Comparison of ENCODE assay signal across 9 cellular contexts in genomic region chr6:117270121-117270959, GRCh38. TPM values are rescaled to one million over a fixed set of nuclear protein-coding genes. Genes with fewer than 3 reads are reported as not detected.
DNase-seq lines count a peak whose midpoint lies in the region; ATAC-seq and TF ChIP-seq lines count a peak whose summit lies in the region.
"Had no signal": no experiment of that assay in that cellular context is flagged by ENCODE, and none has a peak within 500 bp of the region (broad histone marks: within the 10 kb centered on the region; RNA-seq: fewer than 3 reads in every experiment).

No MANE protein-coding gene starts in this region.

- H3K9me3 Mint-ChIP-seq in WTC11: no peaks in the 10 kb centered on the region

- no peak for TF ChIP-seq CTCF in HEK293 (tag by site-specific recombination; IDR thresholded peaks at IDR 0.05)
- no peak for TF ChIP-seq CTCF in WTC11 (IDR thresholded peaks at IDR 0.05)
- TF ChIP-seq CTCF in gastrocnemius medialis (IDR thresholded peaks at IDR 0.05 in 4 of 5, conservative IDR thresholded peaks at IDR 0.05 in 1 of 5): no peak

- intact Hi-C loops in gastrocnemius medialis (cut with DNase I; ENCODE audit: low total_unique reads): loop anchor here (10.0 kb wide), 1 partner anchor 1284 kb away; no protein-coding TSS in a partner anchor

- peaks cover 44% of the 10 kb centered on the region for H3K4me1 Mint-ChIP-seq in WTC11

- H3K27ac Mint-ChIP-seq in WTC11: no peak overlapping the region

- no peaks in the 10 kb centered on the region for H3K36me3 Mint-ChIP-seq in WTC11

- POLR2A ChIA-PET in HEK293 (lab: Yijun Ruan, JAX): no interaction called here
- POLR2A ChIA-PET in WTC11 (lab: Charles Lee): no interaction called here

- H3K27me3 ChIP-seq in gastrocnemius medialis: peaks cover 0 to 4% (median 0%) of the 10 kb centered on the region in 3 donors

- peak overlapping the region; percentile 43; the same call in 1 of the 2 replicates for H3K27ac ChIP-seq in HEK293 (ENCODE audit: extremely low read depth, low read depth, low read length)
- peak overlapping the region; percentile 90 to 99 (median 97) for H3K27ac ChIP-seq in gastrocnemius medialis

- peak; percentile 36 to 70 for TF ChIP-seq POLR2A in gastrocnemius medialis (IDR thresholded peaks at IDR 0.05)

- H3K9me3 ChIP-seq in HEK293 (ENCODE audit: control insufficient read depth, insufficient read depth, low read depth, low read length) (no peaks in the 10 kb centered on the region), gastrocnemius medialis (no peaks in the 10 kb centered on the region)

- ATAC-seq in WTC11 (peak; percentile 50), gastrocnemius medialis (peak in 1 of 2 donors; percentile 15), GM19035 (IDR thresholded peaks at IDR 0.05; ENCODE audit: unreplicated experiment) (no peak), GM19328 (IDR thresholded peaks at IDR 0.05; ENCODE audit: unreplicated experiment) (no peak)

- in situ Hi-C loops in gastrocnemius medialis (cut with MboI; ENCODE audit: low sequenced_read_pairs in 4 of 4): no loop called here

- DNase-seq in WTC11 (ENCODE audit: low spot score) (peak; percentile 61), gastrocnemius medialis (peak in 1 of 2 donors; percentile 46), CD1c-positive myeloid dendritic cell (ENCODE audit: extremely low spot score) (no peak), NCI-H1694 treated with DMSO at 0.1 percent for 48 hours (lab: John Stamatoyannopoulos, UW) (no peak)
- DNase-seq: NCI-H69 had no signal

- peaks cover 99% of the 10 kb centered on the region for H3K27me3 Mint-ChIP-seq in WTC11 (ENCODE audit: low read depth)

- H3K36me3 ChIP-seq in HEK293 (ENCODE audit: control insufficient read depth in 2 of 2, insufficient read depth in 1 of 2, low read length in 2 of 2): no peaks in the 10 kb centered on the region
- H3K36me3 ChIP-seq in gastrocnemius medialis: no peaks in the 10 kb centered on the region

- peak overlapping the region; percentile 44 for H3K4me3 ChIP-seq in HEK293 (ENCODE audit: low read depth, low read length)
- H3K4me3 ChIP-seq in iPS-11a (ENCODE audit: low read depth, low read length): peak overlapping the region; percentile 43
- H3K4me3 ChIP-seq in gastrocnemius medialis: peak overlapping the region; percentile 53 to 82 (median 60)

- CTCF ChIA-PET in HEK293 (lab: Yijun Ruan, JAX) (interaction anchor here (0.6 to 1.8 kb wide), 2 partner anchors 295 to 300 kb away, joined by 3 read pairs; no protein-coding TSS in a partner anchor), WTC11 (lab: Charles Lee) (interaction anchor here (0.6 to 1.8 kb wide), 4 partner anchors 11 to 559 kb away, joined by 3 to 6 read pairs (median 4); no protein-coding TSS in a partner anchor)

- H3K4me3 Mint-ChIP-seq in WTC11: peak overlapping the region; percentile 66

- no peaks in the 10 kb centered on the region; the same call in 1 of the 2 replicates for H3K4me1 ChIP-seq in HEK293 (ENCODE audit: control insufficient read depth, insufficient read depth, low read length)
- H3K4me1 ChIP-seq in gastrocnemius medialis: peaks cover 36 to 55% of the 10 kb centered on the region in 2 donors

TF ChIP-seq in HEK293, 187 proteins besides CTCF, POLR2A, EP300 and RAD21:
- TF ChIP-seq PBX3 (CRISPR knock-in tag; IDR thresholded peaks at IDR 0.05) (0 out of 2 replicates have a peak, but pooled peaks have one; percentile 59), ZNF341 (tag by site-specific recombination; IDR thresholded peaks at IDR 0.05; ENCODE audit: low read depth) (peak; percentile 53), ZBTB26 (tag by site-specific recombination; optimal IDR thresholded peaks at IDR 0.05) (peak; percentile 56), ZNF654 (tag by site-specific recombination; IDR thresholded peaks at IDR 0.05; ENCODE audit: low read depth) (no peak)

TF ChIP-seq in WTC11, 78 proteins besides CTCF, POLR2A, EP300 and RAD21:
- TF ChIP-seq ESRRA (CRISPR knock-in tag; IDR thresholded peaks at IDR 0.05; ENCODE audit: borderline replicate concordance) (0 out of 2 replicates have a peak, but pooled peaks have one; percentile 38), KAT7 (CRISPR knock-in tag; IDR thresholded peaks at IDR 0.05; ENCODE audit: borderline replicate concordance) (0 out of 2 replicates have a peak, but pooled peaks have one; percentile 25), ZNF317 (CRISPR knock-in tag; IDR thresholded peaks at IDR 0.05; ENCODE audit: borderline replicate concordance, low read depth) (no peak), HMGXB4 (CRISPR knock-in tag; IDR thresholded peaks at IDR 0.05) (peak; percentile 40; the same call in 1 of the 2 replicates), MYBL2 (CRISPR knock-in tag; IDR thresholded peaks at IDR 0.05) (no peak)

RNA-seq across cellular contexts. Expression of gene VGLL2, which starts 5.0 kb away (rescaled TPM):
- total RNA-seq in WTC11 (2021) (0.11 TPM in 1 of 3 replicates, not detected in the others), gastrocnemius medialis (10 to 100 TPM in 2 of 4 donors, 1 to 10 TPM in 2; 4.9 to 27.5 (median 10.1) TPM)
